1 cellular context compared by ENCODE assay signal in genomic region chr10:80590585-80591125, GRCh38.
TF ChIP-seq lines count a peak whose summit lies in the region.

No MANE protein-coding gene starts in this region.

TF ChIP-seq in K562, 482 proteins besides CTCF, POLR2A, EP300 and RAD21 (continued from another document):
- TF ChIP-seq ZNF274 (IDR thresholded peaks at IDR 0.05; ENCODE audit: borderline replicate concordance, low read depth, low read length), result no peak
- TF ChIP-seq SLC30A9 (CRISPR knock-in tag; IDR thresholded peaks at IDR 0.05), result no peak
- TF ChIP-seq HNRNPLL (IDR thresholded peaks at IDR 0.05; ENCODE audit: low read depth, low read length, poor library complexity, severe bottlenecking), result no peak
- TF ChIP-seq PRMT5 (CRISPR knock-in tag; IDR thresholded peaks at IDR 0.05), result no peak
- no peak for TF ChIP-seq ZNF449 (CRISPR knock-in tag; IDR thresholded peaks at IDR 0.05)
- no peak for TF ChIP-seq NCOA4 (IDR thresholded peaks at IDR 0.05; ENCODE audit: partially characterized antibody)
- TF ChIP-seq ZNF436 (CRISPR knock-in tag; IDR thresholded peaks at IDR 0.05), result no peak
- no peak for TF ChIP-seq ZNF408 (CRISPR knock-in tag; IDR thresholded peaks at IDR 0.05; ENCODE audit: low read depth)
- TF ChIP-seq FOXA3 (CRISPR knock-in tag; conservative IDR thresholded peaks at IDR 0.05 in 1 of 2, IDR thresholded peaks at IDR 0.05 in 1 of 2), result no peak
- no peak for TF ChIP-seq MCM2 (IDR thresholded peaks at IDR 0.05; ENCODE audit: low read depth)
- TF ChIP-seq BRD4 (IDR thresholded peaks at IDR 0.05), result no peak
